ENCODE assay signal across 1 cellular context in genomic region chr5:180811623-180812119, GRCh38.
TF ChIP-seq lines count a peak whose summit lies in the region.

No MANE protein-coding gene starts in this region.

TF ChIP-seq in HepG2, 621 proteins besides CTCF, POLR2A, EP300 and RAD21:
- TF ChIP-seq ZFX (CRISPR knock-in tag; IDR thresholded peaks at IDR 0.05; ENCODE audit: low read depth): 0 out of 2 replicates have a peak, but pooled peaks have one; percentile 11
- TF ChIP-seq GABPA (IDR thresholded peaks at IDR 0.05; ENCODE audit: low read depth, low read length): no peak
- TF ChIP-seq GABPA (CRISPR knock-in tag; IDR thresholded peaks at IDR 0.05; ENCODE audit: low read depth): 0 out of 2 replicates have a peak, but pooled peaks have one; percentile 15
- 0 out of 2 replicates have a peak, but pooled peaks have one; percentile 17 for TF ChIP-seq HDAC1 (CRISPR knock-in tag; IDR thresholded peaks at IDR 0.05)
- TF ChIP-seq POGZ (CRISPR knock-in tag; IDR thresholded peaks at IDR 0.05): no peak
